In genomic region chr3:156816794-156817741, GRCh38 we compare ENCODE assay signal across 1 cellular context.
TF ChIP-seq lines count a peak whose summit lies in the region.

No MANE protein-coding gene starts in this region.

TF ChIP-seq in HepG2, 621 proteins besides CTCF, POLR2A, EP300 and RAD21 (continued from another document):
- TF ChIP-seq ZNF687 (CRISPR knock-in tag; IDR thresholded peaks at IDR 0.05) (0 out of 2 replicates have a peak, but pooled peaks have one; percentile 5), ZNF891 (CRISPR knock-in tag; IDR thresholded peaks at IDR 0.05) (no peak)
